Comparison of ENCODE assay signal across 14 cellular contexts in genomic region chr16:78461087-78461486, GRCh38.
"Had no signal": no experiment of that assay in that cellular context is flagged by ENCODE, and none has a peak within 500 bp of the region (broad histone marks: within the 10 kb centered on the region; RNA-seq: fewer than 3 reads in every experiment).

No MANE protein-coding gene starts in this region.

- H3K4me1 ChIP-seq: heart left ventricle had no signal

- DNase-seq: activated CD4-positive, alpha-beta T cell treated with anti-CD3 and anti-CD28 coated beads, Interleukin-2, amount 50 U/mL, for 4 hours; activated CD8-positive, alpha-beta memory T cell treated with anti-CD3 and anti-CD28 coated beads, Interleukin-2, amount 10 ng/mL, durations not matched to agents 7 days and 5 days; activated gamma-delta T cell treated with Interleukin-2 at 50 U/mL for 16 hours; activated naive CD8-positive, alpha-beta T cell treated with anti-CD3 and anti-CD28 coated beads for 36 hours; activated T-cell treated with anti-CD3 and anti-CD28 coated beads, Interleukin-2, amount 50 U/mL, for 24 hours; heart left ventricle; naive thymus-derived CD8-positive, alpha-beta T cell; stimulated activated CD4-positive, alpha-beta T cell treated with anti-CD3 and anti-CD28 coated beads, Interleukin-12 subunit alpha, Interleukin-12 subunit beta, amount 100 ng/mL, for 4 hours; stimulated activated naive CD4-positive, alpha-beta T cell treated with Interleukin-2 at 50 U/mL for 16 hours; SW 1271 had no signal

- H3K36me3 ChIP-seq: brain microvascular endothelial cell, esophagus muscularis mucosa, heart left ventricle, suprapubic skin had no signal

- H3K27ac ChIP-seq: brain microvascular endothelial cell, esophagus muscularis mucosa, heart left ventricle, suprapubic skin had no signal

- H3K27me3 ChIP-seq: brain microvascular endothelial cell, dorsolateral prefrontal cortex, esophagus muscularis mucosa, heart left ventricle, suprapubic skin had no signal

- ATAC-seq: activated CD8-positive, alpha-beta memory T cell treated with anti-CD3 and anti-CD28 coated beads, Interleukin-2, amount 10 ng/mL, durations not matched to agents 7 days and 5 days; heart left ventricle; naive thymus-derived CD8-positive, alpha-beta T cell had no signal

- H3K4me3 ChIP-seq: esophagus muscularis mucosa, heart left ventricle, suprapubic skin had no signal

- H3K9me3 ChIP-seq: esophagus muscularis mucosa, heart left ventricle, suprapubic skin had no signal
